In the genomic region with DNA sequence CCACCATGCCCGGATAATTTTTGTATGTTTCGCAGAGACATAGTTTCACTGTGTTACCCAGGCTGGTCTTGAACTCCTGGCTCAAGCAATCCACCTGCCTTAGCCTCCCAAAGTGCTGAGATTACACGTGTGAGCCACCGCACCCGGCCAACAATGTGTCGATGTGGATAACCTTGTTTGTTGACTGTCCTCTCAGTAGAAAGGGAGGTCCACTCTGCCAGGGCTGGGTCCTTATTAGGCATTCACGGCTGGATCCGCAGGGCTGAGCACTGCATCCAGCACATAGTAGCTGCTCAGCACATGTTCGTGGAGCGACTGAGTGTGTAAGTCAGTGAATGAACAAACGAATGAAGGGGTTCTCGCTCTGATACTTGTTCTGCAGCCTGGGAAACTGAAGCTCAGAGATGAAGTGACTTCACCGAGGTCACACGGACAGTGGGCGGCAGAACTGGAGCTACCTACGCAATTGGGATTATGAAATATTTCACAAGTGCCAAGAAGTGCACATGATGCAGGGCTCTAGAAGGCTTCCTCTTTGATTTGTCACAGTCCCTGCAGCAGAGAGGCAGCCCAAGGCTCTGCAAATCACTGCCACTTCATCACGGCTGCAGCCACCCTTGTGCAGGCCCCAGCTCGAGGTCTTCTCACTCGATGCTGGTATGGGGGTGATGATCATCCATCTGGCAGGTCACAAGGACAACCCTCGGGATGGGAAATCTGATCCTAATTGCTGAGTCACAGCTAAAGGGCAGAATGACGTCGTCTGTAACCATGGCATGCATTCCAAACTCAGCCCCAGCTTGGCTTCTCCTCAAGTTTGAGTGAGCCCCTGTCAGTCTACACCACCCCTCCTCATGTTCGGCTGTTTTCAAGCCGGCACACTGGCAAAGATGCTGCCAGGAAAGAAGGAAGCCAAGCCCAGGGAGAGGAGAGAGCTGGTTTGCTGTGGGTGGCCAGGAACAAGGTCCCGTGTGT, we compare ENCODE assay signal across 1 cellular context.
A peak's percentile ranks its signal among the peaks of the same experiment; 100 is the strongest.
TF ChIP-seq lines count a peak whose summit lies in the region.

No MANE protein-coding gene starts in this region.

TF ChIP-seq in HepG2, 621 proteins besides CTCF, POLR2A, EP300 and RAD21 (continued from another document and continues in another):
- TF ChIP-seq, protein P1, sequence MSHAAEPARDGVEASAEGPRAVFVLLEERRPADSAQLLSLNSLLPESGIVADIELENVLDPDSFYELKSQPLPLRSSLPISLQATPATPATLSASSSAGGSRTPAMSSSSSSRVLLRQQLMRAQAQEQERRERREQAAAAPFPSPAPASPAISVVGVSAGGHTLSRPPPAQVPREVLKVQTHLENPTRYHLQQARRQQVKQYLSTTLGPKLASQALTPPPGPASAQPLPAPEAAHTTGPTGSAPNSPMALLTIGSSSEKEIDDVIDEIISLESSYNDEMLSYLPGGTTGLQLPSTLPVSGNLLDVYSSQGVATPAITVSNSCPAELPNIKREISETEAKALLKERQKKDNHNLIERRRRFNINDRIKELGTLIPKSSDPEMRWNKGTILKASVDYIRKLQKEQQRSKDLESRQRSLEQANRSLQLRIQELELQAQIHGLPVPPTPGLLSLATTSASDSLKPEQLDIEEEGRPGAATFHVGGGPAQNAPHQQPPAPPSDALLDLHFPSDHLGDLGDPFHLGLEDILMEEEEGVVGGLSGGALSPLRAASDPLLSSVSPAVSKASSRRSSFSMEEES (CRISPR knock-in tag; IDR thresholded peaks at IDR 0.05): peak; percentile 78
- no peak for TF ChIP-seq ZSCAN22 (CRISPR knock-in tag; IDR thresholded peaks at IDR 0.05)
- TF ChIP-seq CBX2 (IDR thresholded peaks at IDR 0.05; ENCODE audit: low read depth, low read length): no peak
- TF ChIP-seq CBX2 (CRISPR knock-in tag; IDR thresholded peaks at IDR 0.05; ENCODE audit: low read depth): 0 out of 2 replicates have a peak, but pooled peaks have one; percentile 9
- TF ChIP-seq ZNF121 (CRISPR knock-in tag; IDR thresholded peaks at IDR 0.05): peak; percentile 72; the same call in 1 of the 2 replicates
- no peak for TF ChIP-seq ADNP (CRISPR knock-in tag; IDR thresholded peaks at IDR 0.05)
- TF ChIP-seq ONECUT2 (CRISPR knock-in tag; IDR thresholded peaks at IDR 0.05): no peak
- no peak for TF ChIP-seq ZBTB3 (CRISPR knock-in tag; IDR thresholded peaks at IDR 0.05; ENCODE audit: borderline replicate concordance, low read depth)
- TF ChIP-seq, protein P2, sequence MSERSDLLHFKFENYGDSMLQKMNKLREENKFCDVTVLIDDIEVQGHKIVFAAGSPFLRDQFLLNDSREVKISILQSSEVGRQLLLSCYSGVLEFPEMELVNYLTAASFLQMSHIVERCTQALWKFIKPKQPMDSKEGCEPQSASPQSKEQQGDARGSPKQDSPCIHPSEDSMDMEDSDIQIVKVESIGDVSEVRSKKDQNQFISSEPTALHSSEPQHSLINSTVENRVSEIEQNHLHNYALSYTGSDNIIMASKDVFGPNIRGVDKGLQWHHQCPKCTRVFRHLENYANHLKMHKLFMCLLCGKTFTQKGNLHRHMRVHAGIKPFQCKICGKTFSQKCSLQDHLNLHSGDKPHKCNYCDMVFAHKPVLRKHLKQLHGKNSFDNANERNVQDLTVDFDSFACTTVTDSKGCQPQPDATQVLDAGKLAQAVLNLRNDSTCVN (CRISPR knock-in tag; IDR thresholded peaks at IDR 0.05; ENCODE audit: borderline replicate concordance): peak; percentile 72; the same call in 1 of the 2 replicates
- TF ChIP-seq ZNF567 (CRISPR knock-in tag; IDR thresholded peaks at IDR 0.05; ENCODE audit: borderline replicate concordance): no peak
- TF ChIP-seq, protein P3, sequence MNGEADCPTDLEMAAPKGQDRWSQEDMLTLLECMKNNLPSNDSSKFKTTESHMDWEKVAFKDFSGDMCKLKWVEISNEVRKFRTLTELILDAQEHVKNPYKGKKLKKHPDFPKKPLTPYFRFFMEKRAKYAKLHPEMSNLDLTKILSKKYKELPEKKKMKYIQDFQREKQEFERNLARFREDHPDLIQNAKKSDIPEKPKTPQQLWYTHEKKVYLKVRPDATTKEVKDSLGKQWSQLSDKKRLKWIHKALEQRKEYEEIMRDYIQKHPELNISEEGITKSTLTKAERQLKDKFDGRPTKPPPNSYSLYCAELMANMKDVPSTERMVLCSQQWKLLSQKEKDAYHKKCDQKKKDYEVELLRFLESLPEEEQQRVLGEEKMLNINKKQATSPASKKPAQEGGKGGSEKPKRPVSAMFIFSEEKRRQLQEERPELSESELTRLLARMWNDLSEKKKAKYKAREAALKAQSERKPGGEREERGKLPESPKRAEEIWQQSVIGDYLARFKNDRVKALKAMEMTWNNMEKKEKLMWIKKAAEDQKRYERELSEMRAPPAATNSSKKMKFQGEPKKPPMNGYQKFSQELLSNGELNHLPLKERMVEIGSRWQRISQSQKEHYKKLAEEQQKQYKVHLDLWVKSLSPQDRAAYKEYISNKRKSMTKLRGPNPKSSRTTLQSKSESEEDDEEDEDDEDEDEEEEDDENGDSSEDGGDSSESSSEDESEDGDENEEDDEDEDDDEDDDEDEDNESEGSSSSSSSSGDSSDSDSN (CRISPR knock-in tag; IDR thresholded peaks at IDR 0.05): peak; percentile 71
- peak; percentile 57; the same call in 1 of the 2 replicates for TF ChIP-seq KDM2A (CRISPR knock-in tag; IDR thresholded peaks at IDR 0.05; ENCODE audit: borderline replicate concordance, low read depth)
- peak; percentile 78 for TF ChIP-seq RARA (CRISPR knock-in tag; IDR thresholded peaks at IDR 0.05)
- TF ChIP-seq FOSL2 (CRISPR knock-in tag; IDR thresholded peaks at IDR 0.05): peak; percentile 88
- 0 out of 2 replicates have a peak, but pooled peaks have one; percentile 38 for TF ChIP-seq ZNF24 (IDR thresholded peaks at IDR 0.05)
- no peak for TF ChIP-seq PHF20 (CRISPR knock-in tag; IDR thresholded peaks at IDR 0.05)
- no peak for TF ChIP-seq ZNF773 (CRISPR knock-in tag; IDR thresholded peaks at IDR 0.05; ENCODE audit: borderline replicate concordance)
- TF ChIP-seq, protein P4, sequence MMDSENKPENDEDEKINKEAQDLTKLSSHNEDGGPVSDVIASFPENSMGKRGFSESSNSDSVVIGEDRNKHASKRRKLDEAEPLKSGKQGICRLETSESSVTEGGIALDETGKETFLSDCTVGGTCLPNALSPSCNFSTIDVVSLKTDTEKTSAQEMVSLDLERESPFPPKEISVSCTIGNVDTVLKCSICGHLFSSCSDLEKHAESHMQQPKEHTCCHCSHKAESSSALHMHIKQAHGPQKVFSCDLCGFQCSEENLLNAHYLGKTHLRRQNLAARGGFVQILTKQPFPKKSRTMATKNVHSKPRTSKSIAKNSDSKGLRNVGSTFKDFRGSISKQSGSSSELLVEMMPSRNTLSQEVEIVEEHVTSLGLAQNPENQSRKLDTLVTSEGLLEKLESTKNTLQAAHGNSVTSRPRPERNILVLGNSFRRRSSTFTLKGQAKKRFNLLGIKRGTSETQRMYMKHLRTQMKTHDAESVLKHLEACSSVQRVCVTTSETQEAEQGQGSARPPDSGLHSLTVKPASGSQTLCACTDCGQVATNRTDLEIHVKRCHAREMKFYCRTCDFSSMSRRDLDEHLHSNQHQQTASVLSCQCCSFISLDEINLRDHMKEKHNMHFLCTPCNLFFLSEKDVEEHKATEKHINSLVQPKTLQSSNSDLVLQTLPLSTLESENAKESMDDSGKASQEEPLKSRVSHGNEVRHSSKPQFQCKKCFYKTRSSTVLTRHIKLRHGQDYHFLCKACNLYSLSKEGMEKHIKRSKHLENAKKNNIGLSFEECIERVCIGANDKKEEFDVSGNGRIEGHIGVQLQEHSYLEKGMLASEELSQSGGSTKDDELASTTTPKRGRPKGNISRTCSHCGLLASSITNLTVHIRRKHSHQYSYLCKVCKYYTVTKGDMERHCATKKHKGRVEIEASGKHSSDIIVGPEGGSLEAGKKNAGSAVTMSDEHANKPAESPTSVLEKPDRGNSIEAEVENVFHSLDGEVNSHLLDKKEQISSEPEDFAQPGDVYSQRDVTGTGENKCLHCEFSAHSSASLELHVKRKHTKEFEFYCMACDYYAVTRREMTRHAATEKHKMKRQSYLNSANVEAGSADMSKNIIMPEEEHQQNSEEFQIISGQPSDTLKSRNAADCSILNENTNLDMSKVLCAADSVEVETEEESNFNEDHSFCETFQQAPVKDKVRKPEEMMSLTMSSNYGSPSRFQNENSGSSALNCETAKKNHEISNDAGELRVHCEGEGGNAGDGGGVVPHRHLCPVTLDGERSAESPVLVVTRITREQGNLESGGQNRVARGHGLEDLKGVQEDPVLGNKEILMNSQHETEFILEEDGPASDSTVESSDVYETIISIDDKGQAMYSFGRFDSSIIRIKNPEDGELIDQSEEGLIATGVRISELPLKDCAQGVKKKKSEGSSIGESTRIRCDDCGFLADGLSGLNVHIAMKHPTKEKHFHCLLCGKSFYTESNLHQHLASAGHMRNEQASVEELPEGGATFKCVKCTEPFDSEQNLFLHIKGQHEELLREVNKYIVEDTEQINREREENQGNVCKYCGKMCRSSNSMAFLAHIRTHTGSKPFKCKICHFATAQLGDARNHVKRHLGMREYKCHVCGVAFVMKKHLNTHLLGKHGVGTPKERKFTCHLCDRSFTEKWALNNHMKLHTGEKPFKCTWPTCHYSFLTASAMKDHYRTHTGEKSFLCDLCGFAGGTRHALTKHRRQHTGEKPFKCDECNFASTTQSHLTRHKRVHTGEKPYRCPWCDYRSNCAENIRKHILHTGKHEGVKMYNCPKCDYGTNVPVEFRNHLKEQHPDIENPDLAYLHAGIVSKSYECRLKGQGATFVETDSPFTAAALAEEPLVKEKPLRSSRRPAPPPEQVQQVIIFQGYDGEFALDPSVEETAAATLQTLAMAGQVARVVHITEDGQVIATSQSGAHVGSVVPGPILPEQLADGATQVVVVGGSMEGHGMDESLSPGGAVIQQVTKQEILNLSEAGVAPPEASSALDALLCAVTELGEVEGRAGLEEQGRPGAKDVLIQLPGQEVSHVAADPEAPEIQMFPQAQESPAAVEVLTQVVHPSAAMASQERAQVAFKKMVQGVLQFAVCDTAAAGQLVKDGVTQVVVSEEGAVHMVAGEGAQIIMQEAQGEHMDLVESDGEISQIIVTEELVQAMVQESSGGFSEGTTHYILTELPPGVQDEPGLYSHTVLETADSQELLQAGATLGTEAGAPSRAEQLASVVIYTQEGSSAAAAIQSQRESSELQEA (CRISPR knock-in tag; IDR thresholded peaks at IDR 0.05; ENCODE audit: not compliant biosample characterization): no peak
- TF ChIP-seq, protein P5, sequence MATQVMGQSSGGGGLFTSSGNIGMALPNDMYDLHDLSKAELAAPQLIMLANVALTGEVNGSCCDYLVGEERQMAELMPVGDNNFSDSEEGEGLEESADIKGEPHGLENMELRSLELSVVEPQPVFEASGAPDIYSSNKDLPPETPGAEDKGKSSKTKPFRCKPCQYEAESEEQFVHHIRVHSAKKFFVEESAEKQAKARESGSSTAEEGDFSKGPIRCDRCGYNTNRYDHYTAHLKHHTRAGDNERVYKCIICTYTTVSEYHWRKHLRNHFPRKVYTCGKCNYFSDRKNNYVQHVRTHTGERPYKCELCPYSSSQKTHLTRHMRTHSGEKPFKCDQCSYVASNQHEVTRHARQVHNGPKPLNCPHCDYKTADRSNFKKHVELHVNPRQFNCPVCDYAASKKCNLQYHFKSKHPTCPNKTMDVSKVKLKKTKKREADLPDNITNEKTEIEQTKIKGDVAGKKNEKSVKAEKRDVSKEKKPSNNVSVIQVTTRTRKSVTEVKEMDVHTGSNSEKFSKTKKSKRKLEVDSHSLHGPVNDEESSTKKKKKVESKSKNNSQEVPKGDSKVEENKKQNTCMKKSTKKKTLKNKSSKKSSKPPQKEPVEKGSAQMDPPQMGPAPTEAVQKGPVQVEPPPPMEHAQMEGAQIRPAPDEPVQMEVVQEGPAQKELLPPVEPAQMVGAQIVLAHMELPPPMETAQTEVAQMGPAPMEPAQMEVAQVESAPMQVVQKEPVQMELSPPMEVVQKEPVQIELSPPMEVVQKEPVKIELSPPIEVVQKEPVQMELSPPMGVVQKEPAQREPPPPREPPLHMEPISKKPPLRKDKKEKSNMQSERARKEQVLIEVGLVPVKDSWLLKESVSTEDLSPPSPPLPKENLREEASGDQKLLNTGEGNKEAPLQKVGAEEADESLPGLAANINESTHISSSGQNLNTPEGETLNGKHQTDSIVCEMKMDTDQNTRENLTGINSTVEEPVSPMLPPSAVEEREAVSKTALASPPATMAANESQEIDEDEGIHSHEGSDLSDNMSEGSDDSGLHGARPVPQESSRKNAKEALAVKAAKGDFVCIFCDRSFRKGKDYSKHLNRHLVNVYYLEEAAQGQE (IDR thresholded peaks at IDR 0.05; ENCODE audit: borderline replicate concordance in 1 of 2, low read depth in 1 of 2, low read length in 2 of 2): no peak
- TF ChIP-seq ZNF777 (CRISPR knock-in tag; IDR thresholded peaks at IDR 0.05): peak; percentile 28; the same call in 1 of the 2 replicates
- TF ChIP-seq, protein P6, sequence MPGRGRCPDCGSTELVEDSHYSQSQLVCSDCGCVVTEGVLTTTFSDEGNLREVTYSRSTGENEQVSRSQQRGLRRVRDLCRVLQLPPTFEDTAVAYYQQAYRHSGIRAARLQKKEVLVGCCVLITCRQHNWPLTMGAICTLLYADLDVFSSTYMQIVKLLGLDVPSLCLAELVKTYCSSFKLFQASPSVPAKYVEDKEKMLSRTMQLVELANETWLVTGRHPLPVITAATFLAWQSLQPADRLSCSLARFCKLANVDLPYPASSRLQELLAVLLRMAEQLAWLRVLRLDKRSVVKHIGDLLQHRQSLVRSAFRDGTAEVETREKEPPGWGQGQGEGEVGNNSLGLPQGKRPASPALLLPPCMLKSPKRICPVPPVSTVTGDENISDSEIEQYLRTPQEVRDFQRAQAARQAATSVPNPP (CRISPR knock-in tag; IDR thresholded peaks at IDR 0.05): peak; percentile 53; the same call in 1 of the 2 replicates
- no peak for TF ChIP-seq ZNF30 (CRISPR knock-in tag; IDR thresholded peaks at IDR 0.05)
- no peak for TF ChIP-seq FOXM1 (CRISPR knock-in tag; IDR thresholded peaks at IDR 0.05)
- no peak for TF ChIP-seq SCMH1 (CRISPR knock-in tag; IDR thresholded peaks at IDR 0.05; ENCODE audit: borderline replicate concordance)
- TF ChIP-seq RBAK (CRISPR knock-in tag; IDR thresholded peaks at IDR 0.05): no peak
- no peak for TF ChIP-seq PHF8 (CRISPR knock-in tag; IDR thresholded peaks at IDR 0.05)
- TF ChIP-seq KLF11 (CRISPR knock-in tag; IDR thresholded peaks at IDR 0.05): 0 out of 2 replicates have a peak, but pooled peaks have one; percentile 11
- peak; percentile 53; the same call in 1 of the 2 replicates for TF ChIP-seq PHF21A (CRISPR knock-in tag; IDR thresholded peaks at IDR 0.05)
- TF ChIP-seq NR1H2 (CRISPR knock-in tag; IDR thresholded peaks at IDR 0.05; ENCODE audit: borderline replicate concordance, low read depth): peak; percentile 49; the same call in 1 of the 2 replicates
- TF ChIP-seq SOX5 (CRISPR knock-in tag; IDR thresholded peaks at IDR 0.05; ENCODE audit: borderline replicate concordance): peak; percentile 52; the same call in 1 of the 2 replicates
- TF ChIP-seq ZFP90 (CRISPR knock-in tag; IDR thresholded peaks at IDR 0.05; ENCODE audit: borderline replicate concordance): no peak
- no peak for TF ChIP-seq POLR2G (IDR thresholded peaks at IDR 0.05; ENCODE audit: low read depth, low read length)
- TF ChIP-seq DNMT3B (CRISPR knock-in tag; conservative IDR thresholded peaks at IDR 0.05): peak; percentile 78; the same call in 1 of the 2 replicates
- peak; percentile 64; the same call in 1 of the 2 replicates for TF ChIP-seq FOXJ3 (CRISPR knock-in tag; IDR thresholded peaks at IDR 0.05; ENCODE audit: borderline replicate concordance)
- peak; percentile 53; the same call in 1 of the 2 replicates for TF ChIP-seq BCL6 (CRISPR knock-in tag; IDR thresholded peaks at IDR 0.05)
- TF ChIP-seq, protein P7, sequence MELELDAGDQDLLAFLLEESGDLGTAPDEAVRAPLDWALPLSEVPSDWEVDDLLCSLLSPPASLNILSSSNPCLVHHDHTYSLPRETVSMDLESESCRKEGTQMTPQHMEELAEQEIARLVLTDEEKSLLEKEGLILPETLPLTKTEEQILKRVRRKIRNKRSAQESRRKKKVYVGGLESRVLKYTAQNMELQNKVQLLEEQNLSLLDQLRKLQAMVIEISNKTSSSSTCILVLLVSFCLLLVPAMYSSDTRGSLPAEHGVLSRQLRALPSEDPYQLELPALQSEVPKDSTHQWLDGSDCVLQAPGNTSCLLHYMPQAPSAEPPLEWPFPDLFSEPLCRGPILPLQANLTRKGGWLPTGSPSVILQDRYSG (CRISPR knock-in tag; IDR thresholded peaks at IDR 0.05): no peak
- TF ChIP-seq EED (CRISPR knock-in tag; IDR thresholded peaks at IDR 0.05): peak; percentile 94
